Comparison of ENCODE assay signal across 1 cellular context in genomic region chr10:1778570-1778969, GRCh38.
A peak's percentile ranks its signal among the peaks of the same experiment; 100 is the strongest.
TF ChIP-seq lines count a peak whose summit lies in the region.

No MANE protein-coding gene starts in this region.

TF ChIP-seq in neural cell, 6 proteins besides CTCF, POLR2A, EP300 and RAD21:
- TF ChIP-seq EZH2 (IDR thresholded peaks at IDR 0.05; ENCODE audit: borderline replicate concordance, insufficient read depth, low read length, poor library complexity, severe bottlenecking) (no peak), TAF1 (IDR thresholded peaks at IDR 0.05; ENCODE audit: low read depth) (no peak), REST (IDR thresholded peaks at IDR 0.05; ENCODE audit: borderline replicate concordance) (peak; percentile 30), SMC3 (conservative IDR thresholded peaks at IDR 0.05; ENCODE audit: poor library complexity) (no peak), POLR2AphosphoS5 (IDR thresholded peaks at IDR 0.05) (no peak), MXI1 (conservative IDR thresholded peaks at IDR 0.05; ENCODE audit: poor library complexity, severe bottlenecking) (no peak)
